In genomic region chr1:47569681-47570470, GRCh38 we compare ENCODE assay signal across 8 cellular contexts.
DNase-seq lines count a peak whose midpoint lies in the region; ATAC-seq and TF ChIP-seq lines count a peak whose summit lies in the region.

No MANE protein-coding gene starts in this region.

- ATAC-seq in GM19023 (IDR thresholded peaks at IDR 0.05; ENCODE audit: unreplicated experiment) (no peak), GM18498 (IDR thresholded peaks at IDR 0.05; ENCODE audit: unreplicated experiment) (no peak)

- in situ Hi-C loops in GM13976 (cut with MboI; ENCODE audit: low sequenced_read_pairs, unreplicated experiment): no loop called here

- peak; percentile 67 for TF ChIP-seq CTCF in epithelial cell of proximal tubule (conservative IDR thresholded peaks at IDR 0.05; ENCODE audit: low read depth, low read length)
- TF ChIP-seq CTCF in GM13976 (IDR thresholded peaks at IDR 0.05; ENCODE audit: borderline replicate concordance, control extremely low read depth, extremely low read depth, insufficient read depth, missing control alignments): no peak

- DNase-seq in DMS153 treated with DMSO at 0.1 percent for 48 hours (lab: John Stamatoyannopoulos, UW; ENCODE audit: unreplicated experiment) (peak; percentile 38), NCI-H524 treated with DMSO at 0.1 percent for 48 hours (lab: John Stamatoyannopoulos, UW) (peak; percentile 10), epithelial cell of proximal tubule (ENCODE audit: low read depth) (peak; percentile 62), non-pigmented ciliary epithelial cell (ENCODE audit: low read depth) (peak; percentile 93), mesenteric fat pad (ENCODE audit: low spot score) (no peak), GM13976 (ENCODE audit: low spot score) (no peak)

- no peak overlapping the region for H3K4me3 ChIP-seq in epithelial cell of proximal tubule (ENCODE audit: low read depth, low read length)

Comparison
In these comparisons a context has a peak if more than half of its experiments do, and no peak if none do; other contexts are left out.
1. DNase-seq: peak in DMS153 treated with DMSO at 0.1 percent for 48 hours (single experiment), NCI-H524 treated with DMSO at 0.1 percent for 48 hours (single experiment), epithelial cell of proximal tubule (single experiment) and non-pigmented ciliary epithelial cell (single experiment); none in mesenteric fat pad (single experiment) and GM13976 (single experiment).